ENCODE assay signal across 30 cellular contexts in the genomic region with DNA sequence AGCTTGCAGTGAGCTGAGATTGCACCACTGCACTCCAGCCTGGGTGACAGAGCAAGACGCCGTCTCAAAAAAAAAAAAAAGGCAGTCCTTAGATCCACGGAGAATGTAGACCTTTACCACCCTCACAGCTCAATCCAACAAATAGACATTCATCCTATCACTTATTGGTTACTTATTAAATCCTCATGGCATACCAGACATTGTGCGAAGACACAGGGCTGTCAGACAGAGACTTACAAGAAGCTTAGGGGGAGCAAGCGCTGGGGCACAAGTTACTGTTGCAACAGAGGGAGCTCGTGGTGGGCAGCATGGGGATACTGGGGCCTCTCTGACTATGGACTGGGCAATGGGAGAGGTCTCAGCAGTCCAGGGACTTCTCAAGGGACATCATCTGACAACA.
"Had no signal": no experiment of that assay in that cellular context is flagged by ENCODE, and none has a peak within 500 bp of the region (broad histone marks: within the 10 kb centered on the region; RNA-seq: fewer than 3 reads in every experiment).

No MANE protein-coding gene starts in this region.

- H3K9me3 Mint-ChIP-seq: activated naive CD4-positive, alpha-beta T cell treated with anti-CD3 and anti-CD28 coated beads, Interleukin-2, amount 50 U/mL, for 72 hours; activated T-cell treated with anti-CD3 and anti-CD28 coated beads, Interleukin-2, amount 50 U/mL, for 24 hours; activated T-helper 17 cell treated with anti-CD3 and anti-CD28 coated beads, Interleukin-2, amount 50 U/mL, for 72 hours; effector memory CD8-positive, alpha-beta T cell; natural killer cell; stimulated activated memory B cell treated with anti-CD40 and anti-IgM and Interleukin-4, amounts not matched to agents 10 μg/mL and 1 μg/mL and 100 μg/mL, for 72 hours had no signal

- H3K4me3 ChIP-seq: colonic mucosa, dorsolateral prefrontal cortex, esophagus muscularis mucosa, gastrocnemius medialis, heart left ventricle, left ventricle myocardium inferior, pancreas, right lobe of liver, skin epidermis, stomach, suprapubic skin, tibial nerve, uterus had no signal

- H3K36me3 Mint-ChIP-seq: activated naive CD4-positive, alpha-beta T cell treated with anti-CD3 and anti-CD28 coated beads, Interleukin-2, amount 50 U/mL, for 72 hours; natural killer cell; stimulated activated memory B cell treated with anti-CD40 and anti-IgM and Interleukin-4, amounts not matched to agents 10 μg/mL and 1 μg/mL and 100 μg/mL, for 72 hours had no signal

- H3K27ac Mint-ChIP-seq: activated naive CD4-positive, alpha-beta T cell treated with anti-CD3 and anti-CD28 coated beads, Interleukin-2, amount 50 U/mL, for 72 hours; activated T-cell treated with anti-CD3 and anti-CD28 coated beads, Interleukin-2, amount 50 U/mL, for 24 hours; activated T-helper 17 cell treated with anti-CD3 and anti-CD28 coated beads, Interleukin-2, amount 50 U/mL, for 72 hours; effector memory CD8-positive, alpha-beta T cell; natural killer cell; stimulated activated memory B cell treated with anti-CD40 and anti-IgM and Interleukin-4, amounts not matched to agents 10 μg/mL and 1 μg/mL and 100 μg/mL, for 72 hours had no signal

- H3K4me1 Mint-ChIP-seq: activated T-helper 17 cell treated with anti-CD3 and anti-CD28 coated beads, Interleukin-2, amount 50 U/mL, for 72 hours had no signal

- ATAC-seq: activated naive CD4-positive, alpha-beta T cell treated with anti-CD3 and anti-CD28 coated beads, Interleukin-2, amount 50 U/mL, for 72 hours; activated T-helper 17 cell treated with anti-CD3 and anti-CD28 coated beads, Interleukin-2, amount 50 U/mL, for 72 hours; effector memory CD8-positive, alpha-beta T cell; gastrocnemius medialis; heart left ventricle; natural killer cell; pancreas; stimulated activated memory B cell treated with anti-CD40 and anti-IgM and Interleukin-4, amounts not matched to agents 10 μg/mL and 1 μg/mL and 100 μg/mL, for 72 hours had no signal

- FAIRE-seq: endothelial cell of umbilical vein, keratinocyte, pancreas had no signal

- DNase-seq: activated CD4-positive, alpha-beta T cell treated with anti-CD3 and anti-CD28 coated beads for 1 hour; activated CD4-positive, alpha-beta T cell treated with anti-CD3 and anti-CD28 coated beads, Interleukin-2, amount 50 U/mL, for 1 hour; activated T-cell treated with anti-CD3 and anti-CD28 coated beads, Interleukin-2, amount 50 U/mL, for 24 hours; aorta; brain microvascular endothelial cell; central memory CD4-positive, alpha-beta T cell; colonic mucosa; dorsolateral prefrontal cortex; effector memory CD8-positive, alpha-beta T cell; gastrocnemius medialis; heart left ventricle; left ventricle myocardium inferior; mammary epithelial cell; midbrain; natural killer cell; pancreas; right lobe of liver; stimulated activated CD4-positive, alpha-beta T cell treated with anti-CD3 and anti-CD28 coated beads, Interleukin-15, amount 100 ng/mL, for 24 hours; stomach; T-helper 9 cell; uterus had no signal

- H3K4me3 Mint-ChIP-seq: activated T-cell treated with anti-CD3 and anti-CD28 coated beads, Interleukin-2, amount 50 U/mL, for 24 hours; activated T-helper 17 cell treated with anti-CD3 and anti-CD28 coated beads, Interleukin-2, amount 50 U/mL, for 72 hours; effector memory CD8-positive, alpha-beta T cell; natural killer cell; stimulated activated memory B cell treated with anti-CD40 and anti-IgM and Interleukin-4, amounts not matched to agents 10 μg/mL and 1 μg/mL and 100 μg/mL, for 72 hours had no signal

- H3K27me3 Mint-ChIP-seq: activated T-cell treated with anti-CD3 and anti-CD28 coated beads, Interleukin-2, amount 50 U/mL, for 24 hours; activated T-helper 17 cell treated with anti-CD3 and anti-CD28 coated beads, Interleukin-2, amount 50 U/mL, for 72 hours; effector memory CD8-positive, alpha-beta T cell; stimulated activated memory B cell treated with anti-CD40 and anti-IgM and Interleukin-4, amounts not matched to agents 10 μg/mL and 1 μg/mL and 100 μg/mL, for 72 hours had no signal
